Comparison of ENCODE assay signal across 18 cellular contexts in genomic region chr4:44446191-44446590, GRCh38. TPM values are rescaled to one million over a fixed set of nuclear protein-coding genes. Genes with fewer than 3 reads are reported as not detected.
DNase-seq lines count a peak whose midpoint lies in the region; ATAC-seq and TF ChIP-seq lines count a peak whose summit lies in the region.
"Had no signal": no experiment of that assay in that cellular context is flagged by ENCODE, and none has a peak within 500 bp of the region (broad histone marks: within the 10 kb centered on the region; RNA-seq: fewer than 3 reads in every experiment).

No MANE protein-coding gene starts in this region.

- no peak for TF ChIP-seq POLR2A in stomach (IDR thresholded peaks at IDR 0.05)

- H3K79me2 ChIP-seq in PC-3 (ENCODE audit: low read length), result no peaks in the 10 kb centered on the region

- H3K4me1 ChIP-seq in PC-3 (ENCODE audit: insufficient read depth, low read length) (no peaks in the 10 kb centered on the region), muscle layer of colon (ENCODE audit: insufficient read depth, low read length) (peaks cover 8% of the 10 kb centered on the region), stomach (peaks cover 0 to 32% (median 27%) of the 10 kb centered on the region in 4 donors)

- no peak for ATAC-seq in PC-3
- ATAC-seq in activated CD4-positive, CD25-positive, alpha-beta regulatory T cell treated with anti-CD3 and anti-CD28 coated beads, Interleukin-2, amount 50 U/mL, for 24 hours, result no peak
- ATAC-seq: activated CD4-positive, alpha-beta T cell treated with anti-CD3 and anti-CD28 coated beads for 36 hours; heart left ventricle; right lobe of liver had no signal

- no peak for DNase-seq in PC-3
- no peak for DNase-seq in coronary artery (ENCODE audit: low spot score)
- DNase-seq in stomach, result no peak
- no peak for DNase-seq in activated CD8-positive, alpha-beta memory T cell treated with anti-CD3 and anti-CD28 coated beads for 24 hours
- DNase-seq in T1000 (lab: John Stamatoyannopoulos, UW), result no peak
- DNase-seq: activated CD4-positive, alpha-beta T cell treated with anti-CD3 and anti-CD28 coated beads for 36 hours; effector CD8-positive, alpha-beta T cell; GF-D8; heart left ventricle; KG1; mesenchymal stem cell; NCI-H2029; right lobe of liver; SW 1271 had no signal

- H3K9me3 ChIP-seq in PC-3 (ENCODE audit: low read length), result no peaks in the 10 kb centered on the region
- no peaks in the 10 kb centered on the region for H3K9me3 ChIP-seq in muscle layer of colon (ENCODE audit: low read length)
- no peaks in the 10 kb centered on the region for H3K9me3 ChIP-seq in stomach
- H3K9me3 ChIP-seq: heart left ventricle, right lobe of liver had no signal

- no peaks in the 10 kb centered on the region for H3F3A ChIP-seq in PC-3 (ENCODE audit: low read length, unreplicated experiment)

- no TSS peak for BruUV-seq in PC-3 (replicated peaks; lab: Mats Ljungman, UMichigan)

- no peaks in the 10 kb centered on the region for H4K20me1 ChIP-seq in PC-3 (ENCODE audit: low read length)

- no peak overlapping the region for H2AFZ ChIP-seq in PC-3 (ENCODE audit: low read length)

- 0 out of 2 replicates have a peak overlapping the region, but pooled peaks have one; percentile 2 for H3K4me2 ChIP-seq in PC-3 (ENCODE audit: low read length)

- no peaks in the 10 kb centered on the region for H3K9me2 ChIP-seq in PC-3 (replicated peaks; ENCODE audit: low read length)

- H3K27ac ChIP-seq in PC-3 (ENCODE audit: low read length), result no peak overlapping the region
- no peak overlapping the region for H3K27ac ChIP-seq in coronary artery
- H3K27ac ChIP-seq in muscle layer of colon (ENCODE audit: low read depth, low read length), result no peak overlapping the region
- H3K27ac ChIP-seq in stomach, result peak overlapping the region in 4 of 5 donors; percentile 77 to 92 (median 88)
- H3K27ac ChIP-seq: C4-2B, heart left ventricle, right lobe of liver had no signal

- intact Hi-C loops in PC-3 (cut with micrococcal nuclease), result no loop called here
- intact Hi-C loops in stomach (cut with DNase I; ENCODE audit: low total_unique reads), result no loop called here

- no peak for TF ChIP-seq EP300 in stomach (IDR thresholded peaks at IDR 0.05)

- 1 to 13% (median 3%) methylated on average over 4 of the region's 4 CpGs for WGBS in stomach, 5 donors

- POLR2A ChIA-PET in PC-3 (lab: Charles Lee; ENCODE audit: unreplicated experiment), result no interaction called here

- TF ChIP-seq CTCF in PC-3 (conservative IDR thresholded peaks at IDR 0.05; ENCODE audit: low read depth, low read length) (no peak), coronary artery (IDR thresholded peaks at IDR 0.05) (no peak), stomach (IDR thresholded peaks at IDR 0.05) (no peak)

- no peaks in the 10 kb centered on the region for H3K27me3 ChIP-seq in PC-3 (ENCODE audit: low read length)
- peaks cover 3 to 6% of the 10 kb centered on the region in 2 donors for H3K27me3 ChIP-seq in muscle layer of colon (ENCODE audit: control insufficient read depth in 1 of 2, insufficient read depth in 2 of 2, low read length in 2 of 2)
- H3K27me3 ChIP-seq in stomach, result peaks cover 0 to 34% (median 24%) of the 10 kb centered on the region in 3 donors

- H3K36me3 ChIP-seq in PC-3 (ENCODE audit: low read depth, low read length), result no peaks in the 10 kb centered on the region
- no peaks in the 10 kb centered on the region for H3K36me3 ChIP-seq in muscle layer of colon (ENCODE audit: insufficient read depth, low read length)
- H3K36me3 ChIP-seq in stomach, result no peaks in the 10 kb centered on the region
- H3K36me3 ChIP-seq: heart left ventricle had no signal

- no peak overlapping the region for H3K4me3 ChIP-seq in PC-3 (ENCODE audit: low read length)
- peak overlapping the region; percentile 67 for H3K4me3 ChIP-seq in coronary artery
- peak overlapping the region; percentile 38 to 87 for H3K4me3 ChIP-seq in muscle layer of colon (ENCODE audit: low read depth in 1 of 2, low read length in 2 of 2)
- H3K4me3 ChIP-seq in stomach, result peak overlapping the region; percentile 52 to 69 (median 66)
- H3K4me3 ChIP-seq: right lobe of liver had no signal

- no peak overlapping the region for H3K9ac ChIP-seq in PC-3 (ENCODE audit: low read length)
- H3K9ac ChIP-seq in muscle layer of colon (ENCODE audit: low read length), result peak overlapping the region; percentile 53

- CTCF ChIA-PET in PC-3 (lab: Charles Lee), result no interaction called here

RNA-seq across cellular contexts. Expression of gene KCTD8, which starts 2.4 kb away (rescaled TPM):
- total RNA-seq in PC-3 (2014; rRNA removed), result 0.35 TPM in 1 of 2 replicates, not detected in the other
- total RNA-seq in stomach, result 10 to 100 TPM in 1 of 5 donors, 1 to 10 TPM in 1, under 1 TPM in 1, not detected in 2; 0.18 to 21.4 (median 4.0) TPM
- polyA plus RNA-seq in stomach, result 1 to 10 TPM in 1 of 3 donors, under 1 TPM in 2; 0.53 to 1.5 (median 0.81) TPM
- total RNA-seq: activated CD4-positive, alpha-beta T cell treated with anti-CD3 and anti-CD28 coated beads for 36 hours; OCI-LY7; right lobe of liver had no signal
- polyA plus RNA-seq: heart left ventricle had no signal

Comparison
In these comparisons a context has a peak if more than half of its experiments do, and no peak if none do; other contexts are left out.
1. H3K27ac ChIP-seq: peak in stomach (4 of 5); none in PC-3 (single experiment), coronary artery (0 of 2) and muscle layer of colon (single experiment).